Comparison of ENCODE assay signal across 9 cellular contexts in genomic region chr3:183188895-183189462, GRCh38. TPM values are rescaled to one million over a fixed set of nuclear protein-coding genes. Genes with fewer than 3 reads are reported as not detected.
DNase-seq lines count a peak whose midpoint lies in the region; ATAC-seq, FAIRE-seq and TF ChIP-seq lines count a peak whose summit lies in the region.
"Had no signal": no experiment of that assay in that cellular context is flagged by ENCODE, and none has a peak within 500 bp of the region (broad histone marks: within the 10 kb centered on the region; RNA-seq: fewer than 3 reads in every experiment).

No MANE protein-coding gene starts in this region.

- no peak overlapping the region for H2AFZ ChIP-seq in GM23248

- DNase-seq in ELF-1 (ENCODE audit: low read depth, low spot score) (peak; percentile 41), GM23248 (peak; percentile 17), SJCRH30 (peak; percentile 19 to 49), epithelial cell of proximal tubule (ENCODE audit: low read depth) (no peak), sciatic nerve (ENCODE audit: low spot score) (no peak), H54 (ENCODE audit: insufficient read length, low spot score) (no peak), inferior parietal cortex (ENCODE audit: extremely low spot score) (no peak), NCI-H187 treated with DMSO at 0.1 percent for 48 hours (lab: John Stamatoyannopoulos, UW) (no peak)

- no peak for FAIRE-seq in H54 (lab: Jason Lieb, UNC)

- intact Hi-C loops in sciatic nerve (cut with DNase I): loop anchor here (5.0 to 10.0 kb wide), 2 partner anchors 54 to 193 kb away; no protein-coding TSS in a partner anchor

- H3K27ac ChIP-seq in GM23248: no peak overlapping the region
- H3K27ac ChIP-seq in SJCRH30: no peak overlapping the region
- H3K27ac ChIP-seq: SJSA1 had no signal

- TF ChIP-seq CTCF in epithelial cell of proximal tubule (conservative IDR thresholded peaks at IDR 0.05; ENCODE audit: low read depth, low read length): peak; percentile 56

- H3K9ac ChIP-seq in GM23248: no peak overlapping the region

- no peaks in the 10 kb centered on the region for H3K9me2 ChIP-seq in GM23248 (ENCODE audit: insufficient read depth)

- no peak overlapping the region for H3K4me2 ChIP-seq in GM23248 (ENCODE audit: unreplicated experiment)

- H3K36me3 ChIP-seq in GM23248 (ENCODE audit: low read depth): no peaks in the 10 kb centered on the region
- no peaks in the 10 kb centered on the region for H3K36me3 ChIP-seq in SJCRH30
- H3K36me3 ChIP-seq: SJSA1 had no signal

- 89 to 93% methylated on average over 7 of the region's 7 CpGs for WGBS in GM23248 (ENCODE audit: low coverage in 1 of 2, low lambda C conversion rate in 2 of 2, missing lambda C conversion rate in 2 of 2), 2 experiments

- no peak for TF ChIP-seq POLR2A in H54 (IDR thresholded peaks at IDR 0.05; ENCODE audit: low read depth, low read length)

- no peak overlapping the region for H3K4me3 ChIP-seq in GM23248
- no peak overlapping the region for H3K4me3 ChIP-seq in SJCRH30
- no peak overlapping the region for H3K4me3 ChIP-seq in epithelial cell of proximal tubule (ENCODE audit: low read depth, low read length)
- H3K4me3 ChIP-seq: SJSA1 had no signal

- H3F3A ChIP-seq in GM23248 (ENCODE audit: insufficient read depth): peaks cover 11% of the 10 kb centered on the region; the same call in 1 of the 2 replicates

- H3K27me3 ChIP-seq in GM23248 (replicated peaks; ENCODE audit: insufficient read depth): no peaks in the 10 kb centered on the region
- H3K27me3 ChIP-seq in SJCRH30: no peaks in the 10 kb centered on the region
- H3K27me3 ChIP-seq: SJSA1 had no signal

- in situ Hi-C loops in GM23248 (cut with MboI): no loop called here

- no peaks in the 10 kb centered on the region for H3K9me3 ChIP-seq in GM23248 (ENCODE audit: low read depth)
- H3K9me3 ChIP-seq in SJCRH30 (replicated peaks): no peaks in the 10 kb centered on the region
- H3K9me3 ChIP-seq: SJSA1 had no signal

- ATAC-seq in sciatic nerve: peak; percentile 69

- H4K20me1 ChIP-seq in GM23248 (ENCODE audit: insufficient read depth): no peaks in the 10 kb centered on the region

- peaks cover 15% of the 10 kb centered on the region for H3K4me1 ChIP-seq in GM23248 (ENCODE audit: insufficient read depth)
- H3K4me1 ChIP-seq in SJCRH30: no peaks in the 10 kb centered on the region

- H3K79me2 ChIP-seq in GM23248 (ENCODE audit: insufficient read depth): no peaks in the 10 kb centered on the region

RNA-seq across cellular contexts. Expression of gene LAMP3, which starts 26.4 kb away (rescaled TPM):
- total RNA-seq in GM23248 (2014; rRNA removed; shearing (Covaris generic)): 0.65 TPM in 1 of 2 replicates, not detected in the other
- 0.08 TPM in 1 of 2 replicates, not detected in the other for polyA plus RNA-seq in GM23248 (2016; fragmentation: Nextera tagmentation; extraction: Ambion mirVana)
- total RNA-seq in SJCRH30 (2014; rRNA removed; shearing (Covaris generic)): 0.02 and 0.05 TPM in 2 replicates
- total RNA-seq in epithelial cell of proximal tubule (0.92 and 0.94 TPM in 2 replicates), sciatic nerve (0.31 TPM)
- total RNA-seq: SJSA1 had no signal

Comparison
In these comparisons a context has a peak if more than half of its experiments do, and no peak if none do; other contexts are left out.
1. DNase-seq: peak in ELF-1 (single experiment), GM23248 (single experiment) and SJCRH30 (2 of 2); none in epithelial cell of proximal tubule (single experiment), sciatic nerve (single experiment), H54 (single experiment), inferior parietal cortex (single experiment) and NCI-H187 treated with DMSO at 0.1 percent for 48 hours (single experiment).